Comparison of ENCODE assay signal across 15 cellular contexts in genomic region chr17:81008140-81008539, GRCh38. TPM values are rescaled to one million over a fixed set of nuclear protein-coding genes. Genes with fewer than 3 reads are reported as not detected.
DNase-seq lines count a peak whose midpoint lies in the region; ATAC-seq, FAIRE-seq and TF ChIP-seq lines count a peak whose summit lies in the region.
"Had no signal": no experiment of that assay in that cellular context is flagged by ENCODE, and none has a peak within 500 bp of the region (broad histone marks: within the 10 kb centered on the region; RNA-seq: fewer than 3 reads in every experiment).

No MANE protein-coding gene starts in this region.

- no peak for ATAC-seq in HG03469 (IDR thresholded peaks at IDR 0.05; ENCODE audit: unreplicated experiment)
- ATAC-seq: GM12878 had no signal

- H3K4me3 ChIP-seq in HL-60 (replicated peaks; ENCODE audit: insufficient read depth, low read length) (no peak overlapping the region), kidney (ENCODE audit: low read length in 2 of 2) (no peak overlapping the region)
- H3K4me3 ChIP-seq: GM12878 had no signal

- H3K27me3 ChIP-seq in HL-60 (ENCODE audit: insufficient read depth, poor library complexity, severe bottlenecking): peaks cover 9% of the 10 kb centered on the region

- intact Hi-C loops in kidney (cut with DNase I): no loop called here

- H3K9ac ChIP-seq in kidney (ENCODE audit: low read length in 2 of 2): no peak overlapping the region
- H3K9ac ChIP-seq: KMS-11 had no signal

- H3K9me3 ChIP-seq in kidney (ENCODE audit: control insufficient read depth in 1 of 2, low read length in 2 of 2): peaks cover 0 to 5% of the 10 kb centered on the region in 2 donors

- no peaks in the 10 kb centered on the region for H3K36me3 ChIP-seq in kidney (ENCODE audit: control insufficient read depth in 1 of 2, insufficient read depth in 2 of 2, low read length in 2 of 2)

- no peak for FAIRE-seq in kidney (lab: Jason Lieb, UNC)
- FAIRE-seq: A204.1, GM12878, H1 had no signal

- TF ChIP-seq CTCF in HL-60 (IDR thresholded peaks at IDR 0.05; ENCODE audit: insufficient read depth, low read length) (no peak), kidney (IDR thresholded peaks at IDR 0.05; ENCODE audit: borderline replicate concordance, extremely low read depth, insufficient read depth) (no peak)

- DNase-seq in ELF-1 (ENCODE audit: low read depth, low spot score): peak; percentile 57
- DNase-seq in HL-60 (ENCODE audit: low read depth in 1 of 2, low spot score in 1 of 2): no peak
- peak; percentile 31 for DNase-seq in kidney
- no peak for DNase-seq in HT-29 (ENCODE audit: low spot score)
- no peak for DNase-seq in NCI-H1092 treated with DMSO at 0.1 percent for 48 hours (lab: John Stamatoyannopoulos, UW)
- DNase-seq: AML-193; CD4-positive, alpha-beta T cell; DMS79 treated with DMSO at 0.1 percent for 48 hours; HCEC 1CT had no signal

- peaks cover 0 to 2% of the 10 kb centered on the region in 2 donors for H3K4me1 ChIP-seq in kidney (ENCODE audit: control insufficient read depth in 1 of 2, insufficient read depth in 1 of 2, low read depth in 1 of 2, low read length in 2 of 2)

- H3K27ac ChIP-seq in HL-60 (replicated peaks) (peak overlapping the region; percentile 95), kidney (ENCODE audit: low read depth in 2 of 2, low read length in 2 of 2) (no peak overlapping the region)
- H3K27ac ChIP-seq: C4-2B, KMS-11 had no signal

RNA-seq across cellular contexts. Expression of gene CHMP6, which starts 16.5 kb away (rescaled TPM):
- 28.0 TPM for total RNA-seq in kidney
- polyA plus RNA-seq in kidney (ENCODE audit: insufficient read depth, low read depth, low replicate concordance): 34.1 TPM
- total RNA-seq in HT-29 (2014; rRNA removed; shearing (Covaris generic)): 9.7 and 12.7 TPM in 2 replicates

RNA-seq across cellular contexts. Expression of gene BAIAP2, which starts 26.8 kb away (rescaled TPM):
- 45.8 TPM for total RNA-seq in kidney
- 44.5 TPM for polyA plus RNA-seq in kidney (ENCODE audit: insufficient read depth, low read depth, low replicate concordance)
- 93.8 and 105 TPM in 2 replicates for total RNA-seq in HT-29 (2014; rRNA removed; shearing (Covaris generic))

Comparison
In these comparisons a context has a peak if more than half of its experiments do, and no peak if none do; other contexts are left out.
1. DNase-seq: peak in ELF-1 (single experiment) and kidney (single experiment); none in HL-60 (0 of 2), HT-29 (single experiment) and NCI-H1092 treated with DMSO at 0.1 percent for 48 hours (single experiment).